In the genomic region with DNA sequence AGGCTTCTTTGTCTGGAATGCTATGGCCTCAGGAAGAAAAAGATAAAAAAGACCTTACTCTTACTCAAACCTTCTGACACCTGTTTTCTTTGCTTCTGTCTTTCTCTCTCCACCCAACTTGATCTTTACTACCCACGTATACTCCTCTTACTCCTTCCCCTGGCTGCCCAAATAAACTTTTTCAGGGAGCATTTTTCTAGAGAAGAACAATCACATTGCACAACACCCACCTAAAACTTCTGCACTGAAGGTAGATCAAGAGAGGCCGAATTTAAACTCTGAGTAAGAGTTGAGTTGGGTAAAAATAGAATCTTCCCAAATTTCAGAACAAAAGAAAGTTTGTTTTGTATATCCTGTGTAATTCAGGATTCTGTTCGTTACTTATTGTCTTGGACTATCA, we compare ENCODE assay signal across 1 cellular context.
TF ChIP-seq lines count a peak whose summit lies in the region.

No MANE protein-coding gene starts in this region.

TF ChIP-seq in A549, 52 proteins besides CTCF, POLR2A, EP300 and RAD21:
- TF ChIP-seq NFE2L2 (conservative IDR thresholded peaks at IDR 0.05; ENCODE audit: low read length) (no peak), ZNF302 (CRISPR knock-in tag; IDR thresholded peaks at IDR 0.05) (no peak), MAFK (IDR thresholded peaks at IDR 0.05; ENCODE audit: partially characterized antibody) (no peak), BCL3 (IDR thresholded peaks at IDR 0.05) (no peak), CEBPB (IDR thresholded peaks at IDR 0.05) (0 out of 4 replicates have a peak, but pooled peaks of 1 of the 2 experiments have one; percentile 12), HDAC2 (IDR thresholded peaks at IDR 0.05) (no peak)
- TF ChIP-seq, protein P1, sequence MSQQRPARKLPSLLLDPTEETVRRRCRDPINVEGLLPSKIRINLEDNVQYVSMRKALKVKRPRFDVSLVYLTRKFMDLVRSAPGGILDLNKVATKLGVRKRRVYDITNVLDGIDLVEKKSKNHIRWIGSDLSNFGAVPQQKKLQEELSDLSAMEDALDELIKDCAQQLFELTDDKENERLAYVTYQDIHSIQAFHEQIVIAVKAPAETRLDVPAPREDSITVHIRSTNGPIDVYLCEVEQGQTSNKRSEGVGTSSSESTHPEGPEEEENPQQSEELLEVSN (IDR thresholded peaks at IDR 0.05; ENCODE audit: borderline replicate concordance, low read depth): no peak
- TF ChIP-seq, protein P2, sequence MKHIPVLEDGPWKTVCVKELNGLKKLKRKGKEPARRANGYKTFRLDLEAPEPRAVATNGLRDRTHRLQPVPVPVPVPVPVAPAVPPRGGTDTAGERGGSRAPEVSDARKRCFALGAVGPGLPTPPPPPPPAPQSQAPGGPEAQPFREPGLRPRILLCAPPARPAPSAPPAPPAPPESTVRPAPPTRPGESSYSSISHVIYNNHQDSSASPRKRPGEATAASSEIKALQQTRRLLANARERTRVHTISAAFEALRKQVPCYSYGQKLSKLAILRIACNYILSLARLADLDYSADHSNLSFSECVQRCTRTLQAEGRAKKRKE (CRISPR knock-in tag; IDR thresholded peaks at IDR 0.05; ENCODE audit: low read depth): no peak
TF ChIP-seq in A549: peak in this region for 1.
